26 cellular contexts compared by ENCODE assay signal in the genomic region with DNA sequence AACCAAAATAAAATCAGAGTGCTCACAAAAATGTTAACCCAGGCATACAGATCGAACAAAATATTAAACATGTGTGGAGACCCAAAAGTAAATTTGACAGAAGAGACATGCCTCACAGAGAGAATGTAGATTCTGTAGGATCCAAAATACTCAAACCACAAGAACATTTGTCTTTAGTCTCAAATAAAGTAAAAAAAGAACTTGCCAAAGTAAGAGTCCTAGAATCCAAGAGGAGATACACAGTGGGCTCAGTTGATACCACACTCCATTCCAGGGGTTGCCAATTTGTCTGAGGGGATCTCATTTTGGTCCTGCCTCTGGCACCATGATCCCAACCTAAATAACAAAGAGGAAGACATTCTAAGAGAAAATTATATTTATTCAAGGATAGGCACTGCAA.
"Had no signal": no experiment of that assay in that cellular context is flagged by ENCODE, and none has a peak within 500 bp of the region (broad histone marks: within the 10 kb centered on the region; RNA-seq: fewer than 3 reads in every experiment).

No MANE protein-coding gene starts in this region.

- DNase-seq: activated CD4-positive, alpha-beta memory T cell treated with anti-CD3 and anti-CD28 coated beads, Interleukin-2, amount 10 ng/mL, durations not matched to agents 7 days and 5 days; activated CD4-positive, alpha-beta T cell treated with anti-CD3 and anti-CD28 coated beads for 1 hour; activated CD4-positive, alpha-beta T cell treated with anti-CD3 and anti-CD28 coated beads, Interleukin-2, amount 10 ng/mL, durations not matched to agents 7 days and 5 days; activated gamma-delta T cell; activated naive CD4-positive, alpha-beta T cell treated with anti-CD3 and anti-CD28 coated beads for 36 hours; activated T-cell treated with anti-CD3 and anti-CD28 coated beads for 4 hours; activated T-cell treated with anti-CD3 and anti-CD28 coated beads, Interleukin-2, amount 50 U/mL, for 48 hours; amygdala; MM.1S; NCI-H1694; NCI-H2107; NCI-H2171 treated with DMSO at 0.1 percent for 48 hours; NCI-H226; NCI-H526; NCI-H774; NK-92 treated with Interleukin-12 subunit alpha and Interleukin-12 subunit beta, amount 100 ng/mL, for 24 hours; Peyer's patch; Right ventricle myocardium superior; SJCRH30 had no signal

- H3K9me3 Mint-ChIP-seq: activated CD4-positive, alpha-beta memory T cell treated with anti-CD3 and anti-CD28 coated beads, Interleukin-2, amount 10 ng/mL, durations not matched to agents 7 days and 5 days; activated CD4-positive, alpha-beta T cell treated with anti-CD3 and anti-CD28 coated beads, Interleukin-2, amount 10 ng/mL, durations not matched to agents 7 days and 5 days; T-helper 1 cell treated with Interleukin-12 subunit alpha and Interleukin-12 subunit beta and Interleukin-4 antibody, amounts not matched to agents 30 μg/mL and 1 μg/mL, for 36 hours had no signal

- H3K27me3 ChIP-seq: Peyer's patch, SJCRH30 had no signal

- H3K4me1 ChIP-seq: Peyer's patch, SJCRH30 had no signal

- H3K9me3 ChIP-seq: Peyer's patch, SJCRH30 had no signal

- H3K4me3 ChIP-seq: Peyer's patch, SJCRH30 had no signal

- H3K4me1 Mint-ChIP-seq: activated CD4-positive, alpha-beta memory T cell treated with anti-CD3 and anti-CD28 coated beads, Interleukin-2, amount 10 ng/mL, durations not matched to agents 7 days and 5 days; activated CD4-positive, alpha-beta T cell treated with anti-CD3 and anti-CD28 coated beads, Interleukin-2, amount 10 ng/mL, durations not matched to agents 7 days and 5 days; activated T-helper 17 cell treated with anti-CD3 and anti-CD28 coated beads, Interleukin-2, amount 50 U/mL, for 72 hours; brain; central memory CD8-positive, alpha-beta T cell; WTC11 had no signal

- H3K36me3 Mint-ChIP-seq: activated naive CD8-positive, alpha-beta T cell; brain; WTC11 had no signal

- ATAC-seq: activated T-helper 17 cell treated with anti-CD3 and anti-CD28 coated beads, Interleukin-2, amount 50 U/mL, for 72 hours; WTC11 had no signal

- H3K27ac Mint-ChIP-seq: activated CD4-positive, alpha-beta memory T cell treated with anti-CD3 and anti-CD28 coated beads, Interleukin-2, amount 10 ng/mL, durations not matched to agents 7 days and 5 days; activated CD4-positive, alpha-beta T cell treated with anti-CD3 and anti-CD28 coated beads, Interleukin-2, amount 10 ng/mL, durations not matched to agents 7 days and 5 days; activated naive CD4-positive, alpha-beta T cell treated with anti-CD3 and anti-CD28 coated beads for 36 hours; activated naive CD8-positive, alpha-beta T cell; activated T-helper 17 cell treated with anti-CD3 and anti-CD28 coated beads, Interleukin-2, amount 50 U/mL, for 72 hours; brain; T-helper 1 cell treated with Interleukin-12 subunit alpha and Interleukin-12 subunit beta and Interleukin-4 antibody, amounts not matched to agents 30 μg/mL and 1 μg/mL, for 36 hours; WTC11 had no signal

- H3K36me3 ChIP-seq: Peyer's patch, SJCRH30 had no signal

- H3K4me3 Mint-ChIP-seq: activated CD4-positive, alpha-beta memory T cell treated with anti-CD3 and anti-CD28 coated beads, Interleukin-2, amount 10 ng/mL, durations not matched to agents 7 days and 5 days; activated CD4-positive, alpha-beta T cell treated with anti-CD3 and anti-CD28 coated beads, Interleukin-2, amount 10 ng/mL, durations not matched to agents 7 days and 5 days; activated naive CD4-positive, alpha-beta T cell treated with anti-CD3 and anti-CD28 coated beads for 36 hours; activated naive CD8-positive, alpha-beta T cell; activated T-helper 17 cell treated with anti-CD3 and anti-CD28 coated beads, Interleukin-2, amount 50 U/mL, for 72 hours; brain; central memory CD8-positive, alpha-beta T cell; T-helper 1 cell treated with Interleukin-12 subunit alpha and Interleukin-12 subunit beta and Interleukin-4 antibody, amounts not matched to agents 30 μg/mL and 1 μg/mL, for 36 hours; WTC11 had no signal

- H3K27ac ChIP-seq: Peyer's patch, RWPE1, SJCRH30 had no signal

- H3K27me3 Mint-ChIP-seq: activated CD4-positive, alpha-beta memory T cell treated with anti-CD3 and anti-CD28 coated beads, Interleukin-2, amount 10 ng/mL, durations not matched to agents 7 days and 5 days; activated CD4-positive, alpha-beta T cell treated with anti-CD3 and anti-CD28 coated beads, Interleukin-2, amount 10 ng/mL, durations not matched to agents 7 days and 5 days; activated naive CD8-positive, alpha-beta T cell; activated T-helper 17 cell treated with anti-CD3 and anti-CD28 coated beads, Interleukin-2, amount 50 U/mL, for 72 hours; brain; central memory CD8-positive, alpha-beta T cell had no signal
